In genomic region chr6:3211681-3212080, GRCh38 we compare ENCODE assay signal across 15 cellular contexts. TPM values are rescaled to one million over a fixed set of nuclear protein-coding genes. Genes with fewer than 3 reads are reported as not detected.
DNase-seq lines count a peak whose midpoint lies in the region; ATAC-seq and TF ChIP-seq lines count a peak whose summit lies in the region.
"Had no signal": no experiment of that assay in that cellular context is flagged by ENCODE, and none has a peak within 500 bp of the region (broad histone marks: within the 10 kb centered on the region; RNA-seq: fewer than 3 reads in every experiment).

No MANE protein-coding gene starts in this region.

- no peak overlapping the region for H3K4me3 ChIP-seq in adipocyte (ENCODE audit: low read length)
- no peak overlapping the region for H3K4me3 ChIP-seq in gastroesophageal sphincter
- H3K4me3 ChIP-seq in sigmoid colon: no peak overlapping the region
- no peak overlapping the region for H3K4me3 ChIP-seq in left lung
- H3K4me3 ChIP-seq: lung had no signal

- H3K4me1 ChIP-seq in adipocyte (ENCODE audit: control insufficient read depth, insufficient read depth, low read length): peaks cover 36% of the 10 kb centered on the region
- H3K4me1 ChIP-seq in gastroesophageal sphincter: peaks cover 0 to 31% (median 5%) of the 10 kb centered on the region in 3 donors
- H3K4me1 ChIP-seq in sigmoid colon: peaks cover 0 to 29% (median 21%) of the 10 kb centered on the region in 4 donors
- H3K4me1 ChIP-seq in left lung: no peaks in the 10 kb centered on the region
- H3K4me1 ChIP-seq: parathyroid adenoma had no signal

- H3K9me3 ChIP-seq in adipocyte (ENCODE audit: control insufficient read depth, low read length): no peaks in the 10 kb centered on the region
- no peaks in the 10 kb centered on the region for H3K9me3 ChIP-seq in gastroesophageal sphincter
- no peaks in the 10 kb centered on the region for H3K9me3 ChIP-seq in sigmoid colon
- no peaks in the 10 kb centered on the region for H3K9me3 ChIP-seq in left lung

- TF ChIP-seq CTCF in gastroesophageal sphincter (IDR thresholded peaks at IDR 0.05): no peak
- no peak for TF ChIP-seq CTCF in sigmoid colon (IDR thresholded peaks at IDR 0.05)
- TF ChIP-seq CTCF in left lung (IDR thresholded peaks at IDR 0.05): no peak

- H3K27me3 ChIP-seq in adipocyte (replicated peaks; ENCODE audit: control insufficient read depth, insufficient read depth, low read length) (no peaks in the 10 kb centered on the region), gastroesophageal sphincter (no peaks in the 10 kb centered on the region), sigmoid colon (no peaks in the 10 kb centered on the region), left lung (peaks cover 0 to 20% of the 10 kb centered on the region in 2 donors)

- peak; percentile 75 for ATAC-seq in gastroesophageal sphincter
- no peak for ATAC-seq in left lobe of liver
- no peak for ATAC-seq in left lung
- ATAC-seq: stimulated activated naive CD8-positive, alpha-beta T cell treated with anti-CD3 and anti-CD28 coated beads, Interleukin-15, Interleukin-2, amounts not matched to agents 100 U/mL and 50 U/mL, for 24 hours had no signal

- H3K27ac ChIP-seq in gastroesophageal sphincter: peak overlapping the region; percentile 18 to 78 (median 74)
- H3K27ac ChIP-seq in sigmoid colon: peak overlapping the region; percentile 45 to 76 (median 72)
- H3K27ac ChIP-seq in left lung: no peak overlapping the region
- H3K27ac ChIP-seq: parathyroid adenoma, RWPE1 had no signal

- no peak for TF ChIP-seq EP300 in gastroesophageal sphincter (IDR thresholded peaks at IDR 0.05)
- no peak for TF ChIP-seq EP300 in sigmoid colon (IDR thresholded peaks at IDR 0.05)

- WGBS in gastroesophageal sphincter (ENCODE audit: low coverage in 1 of 2), 2 donors: 20 to 39% methylated on average over 1 to 2 of the region's 5 CpGs
- 80 to 86% methylated on average over 5 of the region's 5 CpGs for WGBS in sigmoid colon, 2 donors

- TF ChIP-seq POLR2A in gastroesophageal sphincter (IDR thresholded peaks at IDR 0.05) (no peak), sigmoid colon (IDR thresholded peaks at IDR 0.05) (no peak)

- H3K36me3 ChIP-seq in adipocyte (ENCODE audit: control insufficient read depth, insufficient read depth, low read length, severe bottlenecking) (no peaks in the 10 kb centered on the region), gastroesophageal sphincter (no peaks in the 10 kb centered on the region), sigmoid colon (no peaks in the 10 kb centered on the region), left lung (no peaks in the 10 kb centered on the region)

- no peak overlapping the region for H3K9ac ChIP-seq in adipocyte (ENCODE audit: low read length)
- H3K9ac ChIP-seq: parathyroid adenoma had no signal

- intact Hi-C loops in sigmoid colon (cut with DNase I): no loop called here
- intact Hi-C loops in left lung (cut with DNase I): no loop called here

- DNase-seq in COLO829 (ENCODE audit: low spot score): peak; percentile 71
- DNase-seq in adipocyte (ENCODE audit: low read depth): peak; percentile 43
- no peak for DNase-seq in sigmoid colon
- no peak for DNase-seq in activated gamma-delta T cell (lab: John Stamatoyannopoulos, UW)
- no peak for DNase-seq in left lobe of liver (ENCODE audit: low spot score)
- no peak for DNase-seq in left lung
- DNase-seq in NCI-H2196 (lab: John Stamatoyannopoulos, UW; ENCODE audit: unreplicated experiment): no peak
- DNase-seq: CD4-positive, alpha-beta T cell; NCI-H1694; NCI-H526; stimulated activated naive CD8-positive, alpha-beta T cell treated with anti-CD3 and anti-CD28 coated beads, Interleukin-15, Interleukin-2, amounts not matched to agents 100 U/mL and 50 U/mL, for 24 hours had no signal

RNA-seq across cellular contexts. Expression of gene TUBB2B, which starts 15.8 kb away (rescaled TPM):
- 10 to 100 TPM; 11.5 to 42.8 (median 14.6) TPM for total RNA-seq in gastroesophageal sphincter
- 10 to 100 TPM; 12.7 to 24.9 (median 23.0) TPM for total RNA-seq in sigmoid colon
- polyA plus RNA-seq in sigmoid colon: 10 to 100 TPM in 1 of 3 donors, 1 to 10 TPM in 2; 2.3 to 11.2 (median 2.4) TPM
- total RNA-seq in left lobe of liver: 2.1 TPM
- 1 to 10 TPM; 2.2 to 4.1 TPM for total RNA-seq in left lung
- total RNA-seq: CD4-positive, alpha-beta T cell had no signal

RNA-seq across cellular contexts. Expression of gene PSMG4, which starts 47.1 kb away (rescaled TPM):
- 10 to 100 TPM; 23.6 to 37.8 (median 29.5) TPM for total RNA-seq in gastroesophageal sphincter
- total RNA-seq in sigmoid colon: 10 to 100 TPM; 26.4 to 39.0 (median 30.6) TPM
- polyA plus RNA-seq in sigmoid colon: 10 to 100 TPM; 14.6 to 30.1 (median 30.0) TPM
- 11.9 TPM for total RNA-seq in left lobe of liver
- total RNA-seq in left lung: 10 to 100 TPM; 16.9 to 22.3 TPM

RNA-seq across cellular contexts. Expression of gene TUBB2A, which starts 54.3 kb away (rescaled TPM):
- total RNA-seq in gastroesophageal sphincter: 100 to 1,000 TPM in 2 of 4 donors, 10 to 100 TPM in 2; 74.6 to 219 (median 119) TPM
- total RNA-seq in sigmoid colon: 100 to 1,000 TPM in 1 of 4 donors, 10 to 100 TPM in 3; 54.5 to 106 (median 97.9) TPM
- polyA plus RNA-seq in sigmoid colon: 10 to 100 TPM; 41.4 to 50.9 (median 41.8) TPM
- 64.5 TPM for total RNA-seq in left lobe of liver
- total RNA-seq in left lung: 10 to 100 TPM; 27.0 to 42.5 TPM

Comparison
In these comparisons a context has a peak if more than half of its experiments do, and no peak if none do; other contexts are left out.
1. DNase-seq: peak in COLO829 (single experiment) and adipocyte (single experiment); none in sigmoid colon (single experiment), activated gamma-delta T cell (single experiment), left lobe of liver (single experiment), left lung (0 of 2) and NCI-H2196 (single experiment).
2. H3K27ac ChIP-seq: peak in gastroesophageal sphincter (4 of 4) and sigmoid colon (4 of 4); none in left lung (0 of 2).